ENCODE assay signal across 1 cellular context in the genomic region with DNA sequence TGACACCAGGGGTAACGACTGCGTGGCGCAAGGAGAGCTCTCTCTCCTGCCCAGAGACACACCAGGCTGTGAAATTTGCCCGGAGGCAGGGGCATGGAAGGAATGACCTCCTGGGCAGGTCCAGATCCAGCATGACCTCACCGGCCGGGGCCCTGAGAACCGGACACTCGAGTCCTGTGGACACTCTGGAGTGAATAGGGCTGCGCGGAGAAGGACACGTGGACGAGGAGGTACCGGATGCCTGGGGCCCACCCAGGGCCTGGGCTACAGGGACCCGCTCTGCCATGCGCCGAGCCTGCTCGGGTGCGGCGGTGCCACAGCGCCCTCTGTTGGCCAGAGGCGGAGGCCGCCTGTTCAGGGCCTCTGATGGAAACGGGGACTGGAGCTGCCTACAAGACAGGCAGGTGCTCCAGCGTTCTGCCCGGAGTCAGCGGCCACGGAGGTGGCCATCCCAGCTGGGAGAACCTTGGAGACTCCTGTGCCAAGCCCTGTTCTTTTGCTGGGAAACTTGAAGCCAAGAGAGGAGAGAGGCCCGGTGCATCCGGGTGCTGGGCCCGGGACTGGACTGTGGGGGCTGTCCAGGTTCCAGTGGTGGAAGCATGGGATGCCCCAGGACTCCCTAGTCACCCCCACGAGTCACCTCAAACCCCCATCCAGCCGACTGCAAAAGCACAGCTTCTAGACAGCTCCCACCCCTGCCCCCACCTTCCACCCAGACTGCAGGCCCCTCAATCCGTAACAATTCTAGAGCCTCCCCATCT.
TF ChIP-seq lines count a peak whose summit lies in the region.

No MANE protein-coding gene starts in this region.

TF ChIP-seq in HepG2, 621 proteins besides CTCF, POLR2A, EP300 and RAD21 (continued from another document and continues in another):
- TF ChIP-seq, protein P1, sequence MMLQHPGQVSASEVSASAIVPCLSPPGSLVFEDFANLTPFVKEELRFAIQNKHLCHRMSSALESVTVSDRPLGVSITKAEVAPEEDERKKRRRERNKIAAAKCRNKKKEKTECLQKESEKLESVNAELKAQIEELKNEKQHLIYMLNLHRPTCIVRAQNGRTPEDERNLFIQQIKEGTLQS (CRISPR knock-in tag; IDR thresholded peaks at IDR 0.05), result peak; percentile 62; the same call in 1 of the 2 replicates
- TF ChIP-seq, protein P2, sequence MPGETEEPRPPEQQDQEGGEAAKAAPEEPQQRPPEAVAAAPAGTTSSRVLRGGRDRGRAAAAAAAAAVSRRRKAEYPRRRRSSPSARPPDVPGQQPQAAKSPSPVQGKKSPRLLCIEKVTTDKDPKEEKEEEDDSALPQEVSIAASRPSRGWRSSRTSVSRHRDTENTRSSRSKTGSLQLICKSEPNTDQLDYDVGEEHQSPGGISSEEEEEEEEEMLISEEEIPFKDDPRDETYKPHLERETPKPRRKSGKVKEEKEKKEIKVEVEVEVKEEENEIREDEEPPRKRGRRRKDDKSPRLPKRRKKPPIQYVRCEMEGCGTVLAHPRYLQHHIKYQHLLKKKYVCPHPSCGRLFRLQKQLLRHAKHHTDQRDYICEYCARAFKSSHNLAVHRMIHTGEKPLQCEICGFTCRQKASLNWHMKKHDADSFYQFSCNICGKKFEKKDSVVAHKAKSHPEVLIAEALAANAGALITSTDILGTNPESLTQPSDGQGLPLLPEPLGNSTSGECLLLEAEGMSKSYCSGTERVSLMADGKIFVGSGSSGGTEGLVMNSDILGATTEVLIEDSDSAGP (CRISPR knock-in tag; IDR thresholded peaks at IDR 0.05; ENCODE audit: borderline replicate concordance), result peak; percentile 87
- 0 out of 2 replicates have a peak, but pooled peaks have one; percentile 39 for TF ChIP-seq ZNF367 (CRISPR knock-in tag; IDR thresholded peaks at IDR 0.05; ENCODE audit: borderline replicate concordance)
- TF ChIP-seq, protein P3, sequence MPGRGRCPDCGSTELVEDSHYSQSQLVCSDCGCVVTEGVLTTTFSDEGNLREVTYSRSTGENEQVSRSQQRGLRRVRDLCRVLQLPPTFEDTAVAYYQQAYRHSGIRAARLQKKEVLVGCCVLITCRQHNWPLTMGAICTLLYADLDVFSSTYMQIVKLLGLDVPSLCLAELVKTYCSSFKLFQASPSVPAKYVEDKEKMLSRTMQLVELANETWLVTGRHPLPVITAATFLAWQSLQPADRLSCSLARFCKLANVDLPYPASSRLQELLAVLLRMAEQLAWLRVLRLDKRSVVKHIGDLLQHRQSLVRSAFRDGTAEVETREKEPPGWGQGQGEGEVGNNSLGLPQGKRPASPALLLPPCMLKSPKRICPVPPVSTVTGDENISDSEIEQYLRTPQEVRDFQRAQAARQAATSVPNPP (CRISPR knock-in tag; IDR thresholded peaks at IDR 0.05), result no peak
- peak; percentile 92 for TF ChIP-seq ZNF225 (CRISPR knock-in tag; IDR thresholded peaks at IDR 0.05)
- TF ChIP-seq CBFB (CRISPR knock-in tag; IDR thresholded peaks at IDR 0.05), result peak; percentile 86
- no peak for TF ChIP-seq RORA (CRISPR knock-in tag; IDR thresholded peaks at IDR 0.05)
- peak; percentile 67 for TF ChIP-seq PPARG (CRISPR knock-in tag; conservative IDR thresholded peaks at IDR 0.05)
- peak; percentile 38; the same call in 1 of the 2 replicates for TF ChIP-seq KLF13 (CRISPR knock-in tag; IDR thresholded peaks at IDR 0.05)
- TF ChIP-seq ZFX (CRISPR knock-in tag; IDR thresholded peaks at IDR 0.05; ENCODE audit: low read depth), result peak; percentile 88
- TF ChIP-seq THAP11 (CRISPR knock-in tag; IDR thresholded peaks at IDR 0.05), result peak; percentile 66
- TF ChIP-seq TBX3 (IDR thresholded peaks at IDR 0.05; ENCODE audit: borderline replicate concordance), result no peak
- no peak for TF ChIP-seq PAX8 (CRISPR knock-in tag; IDR thresholded peaks at IDR 0.05; ENCODE audit: borderline replicate concordance)
- 0 out of 2 replicates have a peak, but pooled peaks have one; percentile 37 for TF ChIP-seq SP2 (CRISPR knock-in tag; IDR thresholded peaks at IDR 0.05)
- TF ChIP-seq, protein P4, sequence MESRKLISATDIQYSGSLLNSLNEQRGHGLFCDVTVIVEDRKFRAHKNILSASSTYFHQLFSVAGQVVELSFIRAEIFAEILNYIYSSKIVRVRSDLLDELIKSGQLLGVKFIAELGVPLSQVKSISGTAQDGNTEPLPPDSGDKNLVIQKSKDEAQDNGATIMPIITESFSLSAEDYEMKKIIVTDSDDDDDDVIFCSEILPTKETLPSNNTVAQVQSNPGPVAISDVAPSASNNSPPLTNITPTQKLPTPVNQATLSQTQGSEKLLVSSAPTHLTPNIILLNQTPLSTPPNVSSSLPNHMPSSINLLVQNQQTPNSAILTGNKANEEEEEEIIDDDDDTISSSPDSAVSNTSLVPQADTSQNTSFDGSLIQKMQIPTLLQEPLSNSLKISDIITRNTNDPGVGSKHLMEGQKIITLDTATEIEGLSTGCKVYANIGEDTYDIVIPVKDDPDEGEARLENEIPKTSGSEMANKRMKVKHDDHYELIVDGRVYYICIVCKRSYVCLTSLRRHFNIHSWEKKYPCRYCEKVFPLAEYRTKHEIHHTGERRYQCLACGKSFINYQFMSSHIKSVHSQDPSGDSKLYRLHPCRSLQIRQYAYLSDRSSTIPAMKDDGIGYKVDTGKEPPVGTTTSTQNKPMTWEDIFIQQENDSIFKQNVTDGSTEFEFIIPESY (CRISPR knock-in tag; IDR thresholded peaks at IDR 0.05), result peak; percentile 71; the same call in 1 of the 2 replicates
- TF ChIP-seq PHF8 (CRISPR knock-in tag; IDR thresholded peaks at IDR 0.05), result peak; percentile 55
- TF ChIP-seq, protein P5, sequence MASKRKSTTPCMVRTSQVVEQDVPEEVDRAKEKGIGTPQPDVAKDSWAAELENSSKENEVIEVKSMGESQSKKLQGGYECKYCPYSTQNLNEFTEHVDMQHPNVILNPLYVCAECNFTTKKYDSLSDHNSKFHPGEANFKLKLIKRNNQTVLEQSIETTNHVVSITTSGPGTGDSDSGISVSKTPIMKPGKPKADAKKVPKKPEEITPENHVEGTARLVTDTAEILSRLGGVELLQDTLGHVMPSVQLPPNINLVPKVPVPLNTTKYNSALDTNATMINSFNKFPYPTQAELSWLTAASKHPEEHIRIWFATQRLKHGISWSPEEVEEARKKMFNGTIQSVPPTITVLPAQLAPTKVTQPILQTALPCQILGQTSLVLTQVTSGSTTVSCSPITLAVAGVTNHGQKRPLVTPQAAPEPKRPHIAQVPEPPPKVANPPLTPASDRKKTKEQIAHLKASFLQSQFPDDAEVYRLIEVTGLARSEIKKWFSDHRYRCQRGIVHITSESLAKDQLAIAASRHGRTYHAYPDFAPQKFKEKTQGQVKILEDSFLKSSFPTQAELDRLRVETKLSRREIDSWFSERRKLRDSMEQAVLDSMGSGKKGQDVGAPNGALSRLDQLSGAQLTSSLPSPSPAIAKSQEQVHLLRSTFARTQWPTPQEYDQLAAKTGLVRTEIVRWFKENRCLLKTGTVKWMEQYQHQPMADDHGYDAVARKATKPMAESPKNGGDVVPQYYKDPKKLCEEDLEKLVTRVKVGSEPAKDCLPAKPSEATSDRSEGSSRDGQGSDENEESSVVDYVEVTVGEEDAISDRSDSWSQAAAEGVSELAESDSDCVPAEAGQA (IDR thresholded peaks at IDR 0.05; ENCODE audit: low read depth), result no peak
- TF ChIP-seq, protein P5 (CRISPR knock-in tag; IDR thresholded peaks at IDR 0.05; ENCODE audit: borderline replicate concordance), result no peak
- TF ChIP-seq, protein P6, sequence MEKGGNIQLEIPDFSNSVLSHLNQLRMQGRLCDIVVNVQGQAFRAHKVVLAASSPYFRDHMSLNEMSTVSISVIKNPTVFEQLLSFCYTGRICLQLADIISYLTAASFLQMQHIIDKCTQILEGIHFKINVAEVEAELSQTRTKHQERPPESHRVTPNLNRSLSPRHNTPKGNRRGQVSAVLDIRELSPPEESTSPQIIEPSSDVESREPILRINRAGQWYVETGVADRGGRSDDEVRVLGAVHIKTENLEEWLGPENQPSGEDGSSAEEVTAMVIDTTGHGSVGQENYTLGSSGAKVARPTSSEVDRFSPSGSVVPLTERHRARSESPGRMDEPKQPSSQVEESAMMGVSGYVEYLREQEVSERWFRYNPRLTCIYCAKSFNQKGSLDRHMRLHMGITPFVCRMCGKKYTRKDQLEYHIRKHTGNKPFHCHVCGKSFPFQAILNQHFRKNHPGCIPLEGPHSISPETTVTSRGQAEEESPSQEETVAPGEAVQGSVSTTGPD (CRISPR knock-in tag; IDR thresholded peaks at IDR 0.05), result 0 out of 2 replicates have a peak, but pooled peaks have one; percentile 7
- TF ChIP-seq ZNF432 (CRISPR knock-in tag; IDR thresholded peaks at IDR 0.05; ENCODE audit: borderline replicate concordance), result no peak
- peak; percentile 16; the same call in 1 of the 2 replicates for TF ChIP-seq WIZ (CRISPR knock-in tag; IDR thresholded peaks at IDR 0.05)
- TF ChIP-seq ZNF776 (CRISPR knock-in tag; IDR thresholded peaks at IDR 0.05), result no peak
- TF ChIP-seq, protein P7, sequence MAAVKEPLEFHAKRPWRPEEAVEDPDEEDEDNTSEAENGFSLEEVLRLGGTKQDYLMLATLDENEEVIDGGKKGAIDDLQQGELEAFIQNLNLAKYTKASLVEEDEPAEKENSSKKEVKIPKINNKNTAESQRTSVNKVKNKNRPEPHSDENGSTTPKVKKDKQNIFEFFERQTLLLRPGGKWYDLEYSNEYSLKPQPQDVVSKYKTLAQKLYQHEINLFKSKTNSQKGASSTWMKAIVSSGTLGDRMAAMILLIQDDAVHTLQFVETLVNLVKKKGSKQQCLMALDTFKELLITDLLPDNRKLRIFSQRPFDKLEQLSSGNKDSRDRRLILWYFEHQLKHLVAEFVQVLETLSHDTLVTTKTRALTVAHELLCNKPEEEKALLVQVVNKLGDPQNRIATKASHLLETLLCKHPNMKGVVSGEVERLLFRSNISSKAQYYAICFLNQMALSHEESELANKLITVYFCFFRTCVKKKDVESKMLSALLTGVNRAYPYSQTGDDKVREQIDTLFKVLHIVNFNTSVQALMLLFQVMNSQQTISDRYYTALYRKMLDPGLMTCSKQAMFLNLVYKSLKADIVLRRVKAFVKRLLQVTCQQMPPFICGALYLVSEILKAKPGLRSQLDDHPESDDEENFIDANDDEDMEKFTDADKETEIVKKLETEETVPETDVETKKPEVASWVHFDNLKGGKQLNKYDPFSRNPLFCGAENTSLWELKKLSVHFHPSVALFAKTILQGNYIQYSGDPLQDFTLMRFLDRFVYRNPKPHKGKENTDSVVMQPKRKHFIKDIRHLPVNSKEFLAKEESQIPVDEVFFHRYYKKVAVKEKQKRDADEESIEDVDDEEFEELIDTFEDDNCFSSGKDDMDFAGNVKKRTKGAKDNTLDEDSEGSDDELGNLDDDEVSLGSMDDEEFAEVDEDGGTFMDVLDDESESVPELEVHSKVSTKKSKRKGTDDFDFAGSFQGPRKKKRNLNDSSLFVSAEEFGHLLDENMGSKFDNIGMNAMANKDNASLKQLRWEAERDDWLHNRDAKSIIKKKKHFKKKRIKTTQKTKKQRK (IDR thresholded peaks at IDR 0.05; ENCODE audit: low read length), result no peak
- no peak for TF ChIP-seq ATRX (CRISPR knock-in tag; IDR thresholded peaks at IDR 0.05; ENCODE audit: borderline replicate concordance)
- TF ChIP-seq, protein P8, sequence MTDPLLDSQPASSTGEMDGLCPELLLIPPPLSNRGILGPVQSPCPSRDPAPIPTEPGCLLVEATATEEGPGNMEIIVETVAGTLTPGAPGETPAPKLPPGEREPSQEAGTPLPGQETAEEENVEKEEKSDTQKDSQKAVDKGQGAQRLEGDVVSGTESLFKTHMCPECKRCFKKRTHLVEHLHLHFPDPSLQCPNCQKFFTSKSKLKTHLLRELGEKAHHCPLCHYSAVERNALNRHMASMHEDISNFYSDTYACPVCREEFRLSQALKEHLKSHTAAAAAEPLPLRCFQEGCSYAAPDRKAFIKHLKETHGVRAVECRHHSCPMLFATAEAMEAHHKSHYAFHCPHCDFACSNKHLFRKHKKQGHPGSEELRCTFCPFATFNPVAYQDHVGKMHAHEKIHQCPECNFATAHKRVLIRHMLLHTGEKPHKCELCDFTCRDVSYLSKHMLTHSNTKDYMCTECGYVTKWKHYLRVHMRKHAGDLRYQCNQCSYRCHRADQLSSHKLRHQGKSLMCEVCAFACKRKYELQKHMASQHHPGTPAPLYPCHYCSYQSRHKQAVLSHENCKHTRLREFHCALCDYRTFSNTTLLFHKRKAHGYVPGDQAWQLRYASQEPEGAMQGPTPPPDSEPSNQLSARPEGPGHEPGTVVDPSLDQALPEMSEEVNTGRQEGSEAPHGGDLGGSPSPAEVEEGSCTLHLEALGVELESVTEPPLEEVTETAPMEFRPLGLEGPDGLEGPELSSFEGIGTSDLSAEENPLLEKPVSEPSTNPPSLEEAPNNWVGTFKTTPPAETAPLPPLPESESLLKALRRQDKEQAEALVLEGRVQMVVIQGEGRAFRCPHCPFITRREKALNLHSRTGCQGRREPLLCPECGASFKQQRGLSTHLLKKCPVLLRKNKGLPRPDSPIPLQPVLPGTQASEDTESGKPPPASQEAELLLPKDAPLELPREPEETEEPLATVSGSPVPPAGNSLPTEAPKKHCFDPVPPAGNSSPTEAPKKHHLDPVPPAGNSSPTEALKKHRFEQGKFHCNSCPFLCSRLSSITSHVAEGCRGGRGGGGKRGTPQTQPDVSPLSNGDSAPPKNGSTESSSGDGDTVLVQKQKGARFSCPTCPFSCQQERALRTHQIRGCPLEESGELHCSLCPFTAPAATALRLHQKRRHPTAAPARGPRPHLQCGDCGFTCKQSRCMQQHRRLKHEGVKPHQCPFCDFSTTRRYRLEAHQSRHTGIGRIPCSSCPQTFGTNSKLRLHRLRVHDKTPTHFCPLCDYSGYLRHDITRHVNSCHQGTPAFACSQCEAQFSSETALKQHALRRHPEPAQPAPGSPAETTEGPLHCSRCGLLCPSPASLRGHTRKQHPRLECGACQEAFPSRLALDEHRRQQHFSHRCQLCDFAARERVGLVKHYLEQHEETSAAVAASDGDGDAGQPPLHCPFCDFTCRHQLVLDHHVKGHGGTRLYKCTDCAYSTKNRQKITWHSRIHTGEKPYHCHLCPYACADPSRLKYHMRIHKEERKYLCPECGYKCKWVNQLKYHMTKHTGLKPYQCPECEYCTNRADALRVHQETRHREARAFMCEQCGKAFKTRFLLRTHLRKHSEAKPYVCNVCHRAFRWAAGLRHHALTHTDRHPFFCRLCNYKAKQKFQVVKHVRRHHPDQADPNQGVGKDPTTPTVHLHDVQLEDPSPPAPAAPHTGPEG (CRISPR knock-in tag; IDR thresholded peaks at IDR 0.05), result 0 out of 2 replicates have a peak, but pooled peaks have one; percentile 23
- peak; percentile 91; the same call in 1 of the 2 replicates for TF ChIP-seq HOXA5 (CRISPR knock-in tag; IDR thresholded peaks at IDR 0.05)
- TF ChIP-seq CAMTA2 (CRISPR knock-in tag; IDR thresholded peaks at IDR 0.05; ENCODE audit: borderline replicate concordance), result no peak
- peak; percentile 41; the same call in 1 of the 2 replicates for TF ChIP-seq TBX2 (CRISPR knock-in tag; IDR thresholded peaks at IDR 0.05; ENCODE audit: borderline replicate concordance)
- no peak for TF ChIP-seq TBP (CRISPR knock-in tag; IDR thresholded peaks at IDR 0.05)
- TF ChIP-seq ZNF235 (CRISPR knock-in tag; IDR thresholded peaks at IDR 0.05; ENCODE audit: borderline replicate concordance), result no peak
